ENCODE assay signal across 24 cellular contexts in the genomic region with DNA sequence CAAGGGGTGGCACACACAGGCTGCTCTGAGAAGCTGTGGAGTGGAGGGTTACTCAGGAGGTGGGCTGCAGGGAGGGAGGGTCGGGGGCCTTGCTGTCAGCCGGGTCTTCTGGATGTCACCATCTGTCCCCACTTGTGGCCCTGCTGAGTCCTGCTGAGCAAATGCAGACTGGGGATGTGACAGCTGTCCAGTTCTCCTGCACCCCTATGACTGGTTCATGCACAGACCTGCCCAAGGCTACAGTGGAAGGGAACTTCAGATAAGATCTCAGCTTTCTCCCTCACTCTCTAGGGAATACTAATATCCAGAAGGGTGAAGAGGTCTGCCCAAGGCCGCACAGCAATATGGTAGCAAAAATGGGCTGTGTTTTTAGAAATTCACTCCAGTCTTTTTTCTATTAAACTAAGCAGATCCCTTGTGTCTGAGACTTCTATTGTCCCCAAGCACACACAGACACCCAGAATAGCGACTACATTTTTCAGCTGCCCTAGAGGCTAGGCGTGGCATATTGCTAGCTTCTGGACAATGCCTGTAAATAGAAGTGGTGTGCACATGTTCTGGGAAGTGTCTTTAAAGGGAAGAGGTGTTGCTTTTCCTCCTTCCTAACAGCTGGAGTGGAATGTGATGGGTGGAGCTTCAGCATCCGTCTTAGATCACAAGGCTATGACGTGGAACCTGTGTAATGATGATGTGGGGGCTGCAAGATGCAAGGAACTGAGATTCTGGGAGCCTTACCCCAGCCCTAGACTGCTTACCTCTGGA. TPM values are rescaled to one million over a fixed set of nuclear protein-coding genes. Genes with fewer than 3 reads are reported as not detected.
DNase-seq lines count a peak whose midpoint lies in the region; ATAC-seq and TF ChIP-seq lines count a peak whose summit lies in the region.
"Had no signal": no experiment of that assay in that cellular context is flagged by ENCODE, and none has a peak within 500 bp of the region (broad histone marks: within the 10 kb centered on the region; RNA-seq: fewer than 3 reads in every experiment).

No MANE protein-coding gene starts in this region.

- intact Hi-C loops in mammary epithelial cell (cut with micrococcal nuclease) = no loop called here
- intact Hi-C loops in breast epithelium (cut with DNase I; ENCODE audit: low total_unique reads) = no loop called here

- H3K27ac ChIP-seq in mammary epithelial cell (ENCODE audit: insufficient read depth, low read depth, low read length) (no peak overlapping the region), breast epithelium (no peak overlapping the region), epithelial cell of prostate (peak overlapping the region; percentile 55), osteoblast (ENCODE audit: low read depth, low read length) (no peak overlapping the region)
- H3K27ac ChIP-seq: hepatocyte, spleen had no signal

- H4K20me1 ChIP-seq in mammary epithelial cell (ENCODE audit: insufficient read depth, low read length) (no peaks in the 10 kb centered on the region), osteoblast (ENCODE audit: insufficient read depth, low read length) (no peaks in the 10 kb centered on the region)

- H3K36me3 ChIP-seq in mammary epithelial cell (ENCODE audit: insufficient read depth, low read length) (no peaks in the 10 kb centered on the region), breast epithelium (no peaks in the 10 kb centered on the region), osteoblast (ENCODE audit: insufficient read depth, low read length) (no peaks in the 10 kb centered on the region)
- H3K36me3 ChIP-seq: spleen had no signal

- TF ChIP-seq CTCF in mammary epithelial cell (conservative IDR thresholded peaks at IDR 0.05 in 1 of 2, IDR thresholded peaks at IDR 0.05 in 1 of 2; ENCODE audit: extremely low read depth in 1 of 2, insufficient read depth in 1 of 2, low read depth in 1 of 2, low read length in 2 of 2) = no peak
- no peak for TF ChIP-seq CTCF in breast epithelium (IDR thresholded peaks at IDR 0.05)
- TF ChIP-seq CTCF in osteoblast (IDR thresholded peaks at IDR 0.05; ENCODE audit: extremely low read depth, low read depth, low read length) = no peak

- H3K9me3 ChIP-seq in mammary epithelial cell (replicated peaks; ENCODE audit: insufficient read depth, low read length) = no peaks in the 10 kb centered on the region
- no peaks in the 10 kb centered on the region for H3K9me3 ChIP-seq in breast epithelium
- H3K9me3 ChIP-seq in osteoblast (ENCODE audit: low read depth, low read length) = no peaks in the 10 kb centered on the region
- H3K9me3 ChIP-seq: spleen had no signal

- CTCF ChIA-PET in mammary epithelial cell (lab: Charles Lee; ENCODE audit: low non-redundant PET) = interaction anchor here (0.6 to 0.7 kb wide), 2 partner anchors 186 to 297 kb away, joined by 3 read pairs; no protein-coding TSS in a partner anchor

- H3K9me3 Mint-ChIP-seq in stimulated activated memory B cell treated with anti-CD40 and anti-IgM and Interleukin-4, amounts not matched to agents 10 μg/mL and 1 μg/mL and 100 μg/mL, for 72 hours = no peaks in the 10 kb centered on the region
- H3K9me3 Mint-ChIP-seq: activated T-cell treated with anti-CD3 and anti-CD28 coated beads, Interleukin-2, amount 50 U/mL, for 4 hours; immature natural killer cell; T-cell had no signal

- no peaks in the 10 kb centered on the region for H3K27me3 Mint-ChIP-seq in stimulated activated memory B cell treated with anti-CD40 and anti-IgM and Interleukin-4, amounts not matched to agents 10 μg/mL and 1 μg/mL and 100 μg/mL, for 72 hours
- H3K27me3 Mint-ChIP-seq: B cell had no signal

- H3K27me3 ChIP-seq in mammary epithelial cell (ENCODE audit: insufficient read depth, low read length) (no peaks in the 10 kb centered on the region), breast epithelium (no peaks in the 10 kb centered on the region), osteoblast (ENCODE audit: insufficient read depth, low read length) (no peaks in the 10 kb centered on the region)
- H3K27me3 ChIP-seq: hepatocyte, spleen had no signal

- no TSS peak for BruUV-seq in mammary epithelial cell (replicated peaks; lab: Mats Ljungman, UMichigan)

- no peak overlapping the region for H3K27ac Mint-ChIP-seq in stimulated activated memory B cell treated with anti-CD40 and anti-IgM and Interleukin-4, amounts not matched to agents 10 μg/mL and 1 μg/mL and 100 μg/mL, for 72 hours
- H3K27ac Mint-ChIP-seq: B cell, immature natural killer cell, T-cell had no signal

- 53% methylated on average over 7 of the region's 7 CpGs for WGBS in mammary epithelial cell (ENCODE audit: low coverage, missing lambda C conversion rate)

- no peaks in the 10 kb centered on the region for H3K36me3 Mint-ChIP-seq in stimulated activated memory B cell treated with anti-CD40 and anti-IgM and Interleukin-4, amounts not matched to agents 10 μg/mL and 1 μg/mL and 100 μg/mL, for 72 hours
- H3K36me3 Mint-ChIP-seq: T-cell had no signal

- H3K79me2 ChIP-seq in mammary epithelial cell (ENCODE audit: insufficient read depth, low read length) = no peaks in the 10 kb centered on the region
- H3K79me2 ChIP-seq in osteoblast (ENCODE audit: insufficient read depth, low read length) = no peaks in the 10 kb centered on the region
- H3K79me2 ChIP-seq: hepatocyte had no signal

- no peaks in the 10 kb centered on the region for H3K4me1 Mint-ChIP-seq in stimulated activated memory B cell treated with anti-CD40 and anti-IgM and Interleukin-4, amounts not matched to agents 10 μg/mL and 1 μg/mL and 100 μg/mL, for 72 hours
- H3K4me1 Mint-ChIP-seq: B cell, immature natural killer cell, T-cell had no signal

- DNase-seq in mammary epithelial cell = peak; percentile 46
- DNase-seq in breast epithelium (ENCODE audit: low spot score in 2 of 2) = no peak
- peak; percentile 99 for DNase-seq in NCI-H524 treated with DMSO at 0.1 percent for 48 hours (lab: John Stamatoyannopoulos, UW)
- DNase-seq in epithelial cell of prostate (ENCODE audit: low read depth, low spot score) = no peak
- no peak for DNase-seq in osteoblast (ENCODE audit: insufficient read length, low spot score, missing footprints)
- DNase-seq in stimulated activated naive CD4-positive, alpha-beta T cell (lab: John Stamatoyannopoulos, UW) = no peak
- DNase-seq in NCI-H446 treated with DMSO at 0.1 percent for 48 hours (lab: John Stamatoyannopoulos, UW) = no peak
- DNase-seq: activated naive CD4-positive, alpha-beta T cell treated with Interleukin-2 at 50 U/mL for 16 hours; activated T-cell treated with anti-CD3 and anti-CD28 coated beads, Interleukin-2, amount 50 U/mL, for 4 hours; amniotic stem cell; caudate nucleus; DND-41; immature natural killer cell; NCI-H1048; NCI-H2029 treated with DMSO at 0.1 percent for 48 hours; NCI-H748 treated with DMSO at 0.1 percent for 48 hours; spleen; stimulated activated CD4-positive, alpha-beta T cell treated with anti-CD3 and anti-CD28 coated beads, Interleukin-4, amount 100 ng/mL, for 1 hour; stimulated activated naive CD8-positive, alpha-beta T cell treated with anti-CD3 and anti-CD28 coated beads, Interleukin-15, Interleukin-2, amounts not matched to agents 100 U/mL and 50 U/mL, for 24 hours; T-cell had no signal

- H3K4me3 Mint-ChIP-seq in stimulated activated memory B cell treated with anti-CD40 and anti-IgM and Interleukin-4, amounts not matched to agents 10 μg/mL and 1 μg/mL and 100 μg/mL, for 72 hours = no peak overlapping the region
- H3K4me3 Mint-ChIP-seq: activated T-cell treated with anti-CD3 and anti-CD28 coated beads, Interleukin-2, amount 50 U/mL, for 4 hours; B cell; immature natural killer cell; T-cell had no signal

- H3K4me3 ChIP-seq in mammary epithelial cell (replicated peaks in 1 of 3; ENCODE audit: insufficient read depth in 1 of 3, low read depth in 2 of 3, low read length in 3 of 3) (no peak overlapping the region), breast epithelium (no peak overlapping the region), osteoblast (ENCODE audit: insufficient read depth, low read length) (no peak overlapping the region)
- H3K4me3 ChIP-seq: hepatocyte, lung, spleen had no signal

- peak overlapping the region; percentile 25 for H2AFZ ChIP-seq in mammary epithelial cell (ENCODE audit: low read depth, low read length)
- H2AFZ ChIP-seq in osteoblast (ENCODE audit: low read length) = no peak overlapping the region
- H2AFZ ChIP-seq: hepatocyte had no signal

- in situ Hi-C loops in mammary epithelial cell (cut with MboI; ENCODE audit: low sequenced_read_pairs in 2 of 2) = loop anchor here (25.0 kb wide), 3 partner anchors 231 to 1156 kb away; no protein-coding TSS in a partner anchor

- no peak for TF ChIP-seq POLR2A in breast epithelium (IDR thresholded peaks at IDR 0.05)

- H3K4me1 ChIP-seq in mammary epithelial cell (ENCODE audit: insufficient read depth, low read length) (peaks cover 15% of the 10 kb centered on the region), breast epithelium (no peaks in the 10 kb centered on the region), osteoblast (ENCODE audit: insufficient read depth, low read length) (no peaks in the 10 kb centered on the region)
- H3K4me1 ChIP-seq: spleen had no signal

- peak; percentile 22 for ATAC-seq in stimulated activated memory B cell treated with anti-CD40 and anti-IgM and Interleukin-4, amounts not matched to agents 10 μg/mL and 1 μg/mL and 100 μg/mL, for 72 hours
- ATAC-seq: activated T-cell treated with anti-CD3 and anti-CD28 coated beads, Interleukin-2, amount 50 U/mL, for 4 hours; stimulated activated naive CD8-positive, alpha-beta T cell treated with anti-CD3 and anti-CD28 coated beads, Interleukin-15, Interleukin-2, amounts not matched to agents 100 U/mL and 50 U/mL, for 24 hours; T-cell had no signal

- dilution Hi-C loops in mammary epithelial cell (cut with HindIII; ENCODE audit: low sequenced_read_pairs) = no loop called here

- peak overlapping the region; percentile 44 for H3K4me2 ChIP-seq in mammary epithelial cell (ENCODE audit: insufficient read depth, low read depth, low read length)
- H3K4me2 ChIP-seq in osteoblast (ENCODE audit: insufficient read depth, low read length) = no peak overlapping the region
- H3K4me2 ChIP-seq: hepatocyte had no signal

- no peak overlapping the region for H3K9ac ChIP-seq in mammary epithelial cell (ENCODE audit: insufficient read depth, low read length)

RNA-seq across cellular contexts. Expression of a gene that starts 51.1 kb away (rescaled TPM):
- total RNA-seq in mammary epithelial cell = 10 to 100 TPM; 86.7 to 98.2 TPM
- polyA plus RNA-seq in mammary epithelial cell = 73.1 TPM
- polyA minus RNA-seq in mammary epithelial cell = 68.2 TPM
- 10 to 100 TPM; 10.8 to 17.1 (median 13.6) TPM for total RNA-seq in breast epithelium
- total RNA-seq in osteoblast = 114 and 128 TPM in 2 replicates

Comparison
In these comparisons a context has a peak if more than half of its experiments do, and no peak if none do; other contexts are left out.
1. DNase-seq: peak in mammary epithelial cell (single experiment) and NCI-H524 treated with DMSO at 0.1 percent for 48 hours (single experiment); none in breast epithelium (0 of 2), epithelial cell of prostate (single experiment), osteoblast (single experiment), stimulated activated naive CD4-positive, alpha-beta T cell (0 of 6) and NCI-H446 treated with DMSO at 0.1 percent for 48 hours (single experiment).